ENCODE assay signal across 15 cellular contexts in the genomic region with DNA sequence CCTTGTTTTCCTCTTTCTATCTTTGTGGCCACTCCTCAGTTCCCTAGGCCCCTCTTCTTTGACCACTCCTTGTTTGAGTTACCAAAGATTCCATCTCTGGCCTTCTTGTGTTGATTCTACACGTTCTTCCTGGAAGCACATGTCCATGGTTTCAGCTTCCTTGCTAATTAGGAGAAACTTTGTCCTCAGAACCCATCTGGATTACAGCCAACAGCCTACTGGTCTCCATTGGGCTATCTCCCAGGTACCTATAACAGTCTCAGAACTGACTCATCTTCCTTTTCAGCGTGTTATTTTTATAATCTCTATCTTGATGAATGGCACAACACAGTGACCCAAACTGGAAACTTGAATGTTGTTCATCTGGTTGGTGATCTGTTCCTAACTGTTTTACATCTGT. TPM values are rescaled to one million over a fixed set of nuclear protein-coding genes. Genes with fewer than 3 reads are reported as not detected.
A peak's percentile ranks its signal among the peaks of the same experiment; 100 is the strongest.
DNase-seq lines count a peak whose midpoint lies in the region; ATAC-seq and TF ChIP-seq lines count a peak whose summit lies in the region.
"Had no signal": no experiment of that assay in that cellular context is flagged by ENCODE, and none has a peak within 500 bp of the region (broad histone marks: within the 10 kb centered on the region; RNA-seq: fewer than 3 reads in every experiment).

No MANE protein-coding gene starts in this region.

- CTCF ChIA-PET in activated naive CD4-positive, alpha-beta T cell treated with anti-CD3 and anti-CD28 coated beads for 36 hours (lab: Charles Lee) = no interaction called here

- peaks cover 0 to 10% (median 0%) of the 10 kb centered on the region in 4 donors for H3K4me1 ChIP-seq in tibial nerve

- no peak for TF ChIP-seq POLR2A in tibial nerve (IDR thresholded peaks at IDR 0.05)

- 63 to 66% methylated on average over 2 of the region's 2 CpGs for WGBS in tibial nerve, 2 donors

- peaks cover 0 to 6% (median 0%) of the 10 kb centered on the region in 3 donors for H3K36me3 ChIP-seq in tibial nerve
- H3K36me3 ChIP-seq: upper lobe of left lung had no signal

- no peak overlapping the region for H3K27ac ChIP-seq in tibial nerve
- H3K27ac ChIP-seq: PC-9, upper lobe of left lung had no signal

- no peaks in the 10 kb centered on the region for H3K27me3 Mint-ChIP-seq in activated naive CD4-positive, alpha-beta T cell treated with anti-CD3 and anti-CD28 coated beads for 36 hours (ENCODE audit: low read depth)

- DNase-seq in activated naive CD4-positive, alpha-beta T cell treated with anti-CD3 and anti-CD28 coated beads for 36 hours = no peak
- DNase-seq in activated naive CD4-positive, alpha-beta T cell treated with Interleukin-2 at 50 U/mL for 16 hours = no peak
- DNase-seq in RPMI7951 (ENCODE audit: low read depth) = peak; percentile 81
- peak; percentile 60 for DNase-seq in epithelial cell of esophagus (ENCODE audit: low read depth)
- DNase-seq in stimulated activated effector memory CD8-positive, alpha-beta T cell treated with anti-CD3 and anti-CD28 coated beads, Interleukin-12 subunit alpha, Interleukin-12 subunit beta, amount 100 ng/mL, for 72 hours (ENCODE audit: low spot score in 2 of 2) = no peak
- no peak for DNase-seq in stimulated activated CD4-positive, alpha-beta T cell treated with anti-CD3 and anti-CD28 coated beads, Interleukin-2, amount 100 ng/mL, for 48 hours
- DNase-seq in tibial nerve (ENCODE audit: low spot score in 2 of 2) = no peak
- DNase-seq: caudate nucleus, GF-D8, NCI-H2081 treated with DMSO at 0.1 percent for 48 hours, nephron progenitor cell, PC-9, T1000, upper lobe of left lung had no signal

- no peak overlapping the region for H3K4me3 Mint-ChIP-seq in activated naive CD4-positive, alpha-beta T cell treated with anti-CD3 and anti-CD28 coated beads for 36 hours
- H3K4me3 Mint-ChIP-seq in stimulated activated effector memory CD8-positive, alpha-beta T cell treated with anti-CD3 and anti-CD28 coated beads, Interleukin-12 subunit alpha, Interleukin-12 subunit beta, amount 100 ng/mL, for 72 hours = no peak overlapping the region
- H3K4me3 Mint-ChIP-seq: nephron progenitor cell had no signal

- peaks cover 10% of the 10 kb centered on the region for H3K36me3 Mint-ChIP-seq in activated naive CD4-positive, alpha-beta T cell treated with anti-CD3 and anti-CD28 coated beads for 36 hours (ENCODE audit: low read depth)
- peaks cover 7% of the 10 kb centered on the region for H3K36me3 Mint-ChIP-seq in stimulated activated effector memory CD8-positive, alpha-beta T cell treated with anti-CD3 and anti-CD28 coated beads, Interleukin-12 subunit alpha, Interleukin-12 subunit beta, amount 100 ng/mL, for 72 hours

- TF ChIP-seq EP300 in tibial nerve (IDR thresholded peaks at IDR 0.05) = no peak

- H3K4me3 ChIP-seq in epithelial cell of esophagus (ENCODE audit: low read length) = no peak overlapping the region
- no peak overlapping the region for H3K4me3 ChIP-seq in tibial nerve
- H3K4me3 ChIP-seq: PC-9, upper lobe of left lung had no signal

- no peaks in the 10 kb centered on the region for H3K27me3 ChIP-seq in tibial nerve
- H3K27me3 ChIP-seq: upper lobe of left lung had no signal

- intact Hi-C loops in activated naive CD4-positive, alpha-beta T cell treated with anti-CD3 and anti-CD28 coated beads for 36 hours (cut with micrococcal nuclease) = no loop called here

- peaks cover 0 to 7% (median 2%) of the 10 kb centered on the region in 4 donors for H3K9me3 ChIP-seq in tibial nerve

- peak overlapping the region; percentile 6 for H3K27ac Mint-ChIP-seq in activated naive CD4-positive, alpha-beta T cell treated with anti-CD3 and anti-CD28 coated beads for 36 hours
- H3K27ac Mint-ChIP-seq in stimulated activated effector memory CD8-positive, alpha-beta T cell treated with anti-CD3 and anti-CD28 coated beads, Interleukin-12 subunit alpha, Interleukin-12 subunit beta, amount 100 ng/mL, for 72 hours = peak overlapping the region; percentile 44

- TF ChIP-seq CTCF in epithelial cell of esophagus (IDR thresholded peaks at IDR 0.05; ENCODE audit: insufficient read depth, low read depth, low read length, missing control alignments) (no peak), tibial nerve (IDR thresholded peaks at IDR 0.05) (no peak)

- peak; percentile 46 for ATAC-seq in stimulated activated effector memory CD8-positive, alpha-beta T cell treated with anti-CD3 and anti-CD28 coated beads, Interleukin-12 subunit alpha, Interleukin-12 subunit beta, amount 100 ng/mL, for 72 hours
- ATAC-seq in HG03460 (IDR thresholded peaks at IDR 0.05; ENCODE audit: unreplicated experiment) = no peak

- H3K4me1 Mint-ChIP-seq in activated naive CD4-positive, alpha-beta T cell treated with anti-CD3 and anti-CD28 coated beads for 36 hours (ENCODE audit: low read depth) = peaks cover 40% of the 10 kb centered on the region
- H3K4me1 Mint-ChIP-seq in stimulated activated effector memory CD8-positive, alpha-beta T cell treated with anti-CD3 and anti-CD28 coated beads, Interleukin-12 subunit alpha, Interleukin-12 subunit beta, amount 100 ng/mL, for 72 hours = peaks cover 62% of the 10 kb centered on the region
- H3K4me1 Mint-ChIP-seq: nephron progenitor cell had no signal

- H3K9me3 Mint-ChIP-seq in activated naive CD4-positive, alpha-beta T cell treated with anti-CD3 and anti-CD28 coated beads for 36 hours = no peaks in the 10 kb centered on the region
- no peaks in the 10 kb centered on the region for H3K9me3 Mint-ChIP-seq in stimulated activated effector memory CD8-positive, alpha-beta T cell treated with anti-CD3 and anti-CD28 coated beads, Interleukin-12 subunit alpha, Interleukin-12 subunit beta, amount 100 ng/mL, for 72 hours

RNA-seq across cellular contexts. Expression of a gene that starts 17.5 kb away (rescaled TPM):
- 10 to 100 TPM; 31.7 to 32.7 TPM for total RNA-seq in activated naive CD4-positive, alpha-beta T cell treated with anti-CD3 and anti-CD28 coated beads for 36 hours
- 57.7 and 67.8 TPM in 2 replicates for total RNA-seq in RPMI7951 (2014; rRNA removed; shearing (Covaris generic))
- 100 to 1,000 TPM in 1 of 4 donors, 10 to 100 TPM in 3; 46.3 to 119 (median 67.4) TPM for total RNA-seq in tibial nerve

RNA-seq across cellular contexts. Expression of a gene that starts 50.2 kb away (rescaled TPM):
- total RNA-seq in activated naive CD4-positive, alpha-beta T cell treated with anti-CD3 and anti-CD28 coated beads for 36 hours = 10 to 100 TPM; 39.0 to 42.0 TPM
- total RNA-seq in RPMI7951 (2014; rRNA removed; shearing (Covaris generic)) = 58.4 and 63.7 TPM in 2 replicates
- 10 to 100 TPM; 17.9 to 51.3 (median 31.9) TPM for total RNA-seq in tibial nerve

RNA-seq across cellular contexts. Expression of a gene that starts 50.3 kb away (rescaled TPM):
- total RNA-seq in activated naive CD4-positive, alpha-beta T cell treated with anti-CD3 and anti-CD28 coated beads for 36 hours = 10 to 100 TPM; 44.6 to 44.8 TPM
- 18.9 and 31.5 TPM in 2 replicates for total RNA-seq in RPMI7951 (2014; rRNA removed; shearing (Covaris generic))
- total RNA-seq in tibial nerve = 10 to 100 TPM; 36.8 to 84.6 (median 62.3) TPM

Comparison
In these comparisons a context has a peak if more than half of its experiments do, and no peak if none do; other contexts are left out.
1. DNase-seq: peak in RPMI7951 (single experiment) and epithelial cell of esophagus (single experiment); none in activated naive CD4-positive, alpha-beta T cell treated with anti-CD3 and anti-CD28 coated beads for 36 hours (single experiment), activated naive CD4-positive, alpha-beta T cell treated with Interleukin-2 at 50 U/mL for 16 hours (single experiment), stimulated activated effector memory CD8-positive, alpha-beta T cell treated with anti-CD3 and anti-CD28 coated beads, Interleukin-12 subunit alpha, Interleukin-12 subunit beta, amount 100 ng/mL, for 72 hours (0 of 2), stimulated activated CD4-positive, alpha-beta T cell treated with anti-CD3 and anti-CD28 coated beads, Interleukin-2, amount 100 ng/mL, for 48 hours (0 of 2) and tibial nerve (0 of 2).